In the genomic region with DNA sequence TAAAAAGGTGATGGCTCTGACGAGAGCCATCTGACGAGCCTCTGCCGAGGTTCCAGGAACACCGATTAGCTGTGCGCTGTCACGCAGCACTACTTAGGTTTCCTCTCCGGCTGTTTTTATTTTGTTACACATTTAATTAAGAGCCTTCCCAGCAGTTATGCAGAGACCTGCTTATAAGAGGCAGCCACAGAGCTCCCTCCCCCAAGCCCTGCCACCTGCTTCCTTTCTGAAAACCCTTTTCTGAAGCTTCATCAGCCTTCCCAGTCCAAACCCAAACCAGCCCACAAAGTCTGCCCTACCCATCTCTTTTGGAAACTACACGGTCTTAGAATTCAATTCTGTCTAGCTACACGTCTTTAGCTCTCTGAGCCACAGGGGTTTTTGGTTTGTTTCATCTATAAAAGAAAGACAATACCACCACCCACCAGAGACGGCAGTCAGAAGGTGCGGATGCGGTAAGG, we compare ENCODE assay signal across 18 cellular contexts. TPM values are rescaled to one million over a fixed set of nuclear protein-coding genes. Genes with fewer than 3 reads are reported as not detected.
A peak's percentile ranks its signal among the peaks of the same experiment; 100 is the strongest.
DNase-seq lines count a peak whose midpoint lies in the region; ATAC-seq and TF ChIP-seq lines count a peak whose summit lies in the region.
"Had no signal": no experiment of that assay in that cellular context is flagged by ENCODE, and none has a peak within 500 bp of the region (broad histone marks: within the 10 kb centered on the region; RNA-seq: fewer than 3 reads in every experiment).

No MANE protein-coding gene starts in this region.

- TF ChIP-seq CTCF in CD4-positive, alpha-beta T cell (IDR thresholded peaks at IDR 0.05) = no peak

- no peaks in the 10 kb centered on the region for H3K9me3 Mint-ChIP-seq in CD4-positive, alpha-beta T cell
- H3K9me3 Mint-ChIP-seq in activated naive CD8-positive, alpha-beta T cell treated with anti-CD3 and anti-CD28 coated beads, Interleukin-2, amount 10 ng/mL, durations not matched to agents 7 days and 5 days = no peaks in the 10 kb centered on the region

- CTCF ChIA-PET in CD4-positive, alpha-beta T cell (lab: Charles Lee) = no interaction called here

- H3K27me3 Mint-ChIP-seq in CD4-positive, alpha-beta T cell = no peaks in the 10 kb centered on the region
- no peaks in the 10 kb centered on the region for H3K27me3 Mint-ChIP-seq in activated naive CD8-positive, alpha-beta T cell treated with anti-CD3 and anti-CD28 coated beads, Interleukin-2, amount 10 ng/mL, durations not matched to agents 7 days and 5 days

- peak overlapping the region; percentile 23 for H3K4me3 Mint-ChIP-seq in CD4-positive, alpha-beta T cell
- H3K4me3 Mint-ChIP-seq in activated naive CD8-positive, alpha-beta T cell treated with anti-CD3 and anti-CD28 coated beads, Interleukin-2, amount 10 ng/mL, durations not matched to agents 7 days and 5 days = peak overlapping the region; percentile 28

- peaks cover 92% of the 10 kb centered on the region for H3K36me3 Mint-ChIP-seq in CD4-positive, alpha-beta T cell (ENCODE audit: low read depth)
- H3K36me3 Mint-ChIP-seq in activated naive CD8-positive, alpha-beta T cell treated with anti-CD3 and anti-CD28 coated beads, Interleukin-2, amount 10 ng/mL, durations not matched to agents 7 days and 5 days = peaks cover 43% of the 10 kb centered on the region

- ATAC-seq in CD4-positive, alpha-beta T cell (ENCODE audit: poor library complexity) = peak; percentile 92
- ATAC-seq in activated naive CD8-positive, alpha-beta T cell treated with anti-CD3 and anti-CD28 coated beads, Interleukin-2, amount 10 ng/mL, durations not matched to agents 7 days and 5 days (ENCODE audit: low read depth) = peak; percentile 91
- ATAC-seq in GM19395 (IDR thresholded peaks at IDR 0.05; ENCODE audit: unreplicated experiment) = no peak
- ATAC-seq: left colon, SK-N-SH treated with all-trans-retinoic acid at 6 μM for 48 hours had no signal

- H3K27ac ChIP-seq in CD4-positive, alpha-beta T cell (ENCODE audit: low read depth, low read length) = no peak overlapping the region
- H3K27ac ChIP-seq: cardiac muscle cell, hepatocyte, PC-9, psoas muscle, testis had no signal

- DNase-seq in NCI-H1436 (lab: John Stamatoyannopoulos, UW) (peak; percentile 41), NCI-H1436 treated with DMSO at 0.1 percent for 48 hours (lab: John Stamatoyannopoulos, UW) (no peak), NCI-H524 treated with DMSO at 0.1 percent for 48 hours (lab: John Stamatoyannopoulos, UW) (peak; percentile 78), nucleus accumbens (lab: John Stamatoyannopoulos, UW) (no peak), NCI-H748 (lab: John Stamatoyannopoulos, UW; ENCODE audit: unreplicated experiment) (no peak)
- peak in 3 of 10 experiments; percentile 1 to 22 (median 8) for DNase-seq in CD4-positive, alpha-beta T cell
- peak; percentile 47 for DNase-seq in activated naive CD8-positive, alpha-beta T cell treated with anti-CD3 and anti-CD28 coated beads, Interleukin-2, amount 10 ng/mL, durations not matched to agents 7 days and 5 days
- DNase-seq: activated effector memory CD4-positive, alpha-beta T cell treated with anti-CD3 and anti-CD28 coated beads, Interleukin-2, amount 50 U/mL, for 16 hours; H7; left colon; NCI-H2227 treated with DMSO at 0.1 percent for 48 hours; PC-9; psoas muscle; testis had no signal

- peaks cover 43% of the 10 kb centered on the region for H3K4me1 Mint-ChIP-seq in CD4-positive, alpha-beta T cell (ENCODE audit: low read depth)
- peaks cover 44% of the 10 kb centered on the region for H3K4me1 Mint-ChIP-seq in activated naive CD8-positive, alpha-beta T cell treated with anti-CD3 and anti-CD28 coated beads, Interleukin-2, amount 10 ng/mL, durations not matched to agents 7 days and 5 days

- H3K27me3 ChIP-seq in CD4-positive, alpha-beta T cell (ENCODE audit: control insufficient read depth, insufficient read depth, low read length) = no peaks in the 10 kb centered on the region
- H3K27me3 ChIP-seq: cardiac muscle cell, hepatocyte, testis had no signal

- POLR2A ChIA-PET in CD4-positive, alpha-beta T cell (lab: Charles Lee) = interaction anchor here (0.8 to 1.9 kb wide), 3 partner anchors 11 to 93 kb away, joined by 3 to 7 read pairs (median 5); a partner anchor contains a TSS
- POLR2A ChIA-PET in activated naive CD8-positive, alpha-beta T cell treated with anti-CD3 and anti-CD28 coated beads, Interleukin-2, amount 10 ng/mL, durations not matched to agents 7 days and 5 days (lab: Charles Lee) = no interaction called here

- H3K27ac Mint-ChIP-seq in CD4-positive, alpha-beta T cell = peak overlapping the region; percentile 78
- H3K27ac Mint-ChIP-seq in activated naive CD8-positive, alpha-beta T cell treated with anti-CD3 and anti-CD28 coated beads, Interleukin-2, amount 10 ng/mL, durations not matched to agents 7 days and 5 days = peak overlapping the region; percentile 87

- H3K9me3 ChIP-seq in CD4-positive, alpha-beta T cell (ENCODE audit: control insufficient read depth, low read length) = no peaks in the 10 kb centered on the region
- H3K9me3 ChIP-seq: psoas muscle, testis had no signal

- intact Hi-C loops in CD4-positive, alpha-beta T cell (cut with DNase I, micrococcal nuclease) = loop anchor here in 1 of 2 experiments (1.0 kb wide), 1 partner anchor 12 kb away; no protein-coding TSS in a partner anchor

RNA-seq across cellular contexts. Expression of a gene that starts 49.1 kb away (rescaled TPM):
- total RNA-seq in CD4-positive, alpha-beta T cell = 10 to 100 TPM; 19.7 to 20.7 TPM
- total RNA-seq in activated naive CD8-positive, alpha-beta T cell treated with anti-CD3 and anti-CD28 coated beads, Interleukin-2, amount 10 ng/mL, durations not matched to agents 7 days and 5 days = 10 to 100 TPM; 26.5 to 30.4 TPM

Comparison
In these comparisons a context has a peak if more than half of its experiments do, and no peak if none do; other contexts are left out.
1. DNase-seq: peak in NCI-H1436 (single experiment), NCI-H524 treated with DMSO at 0.1 percent for 48 hours (single experiment) and activated naive CD8-positive, alpha-beta T cell treated with anti-CD3 and anti-CD28 coated beads, Interleukin-2, amount 10 ng/mL, durations not matched to agents 7 days and 5 days (single experiment); none in NCI-H1436 treated with DMSO at 0.1 percent for 48 hours (single experiment), nucleus accumbens (0 of 56) and NCI-H748 (single experiment).